ENCODE assay signal across 17 cellular contexts in the genomic region with DNA sequence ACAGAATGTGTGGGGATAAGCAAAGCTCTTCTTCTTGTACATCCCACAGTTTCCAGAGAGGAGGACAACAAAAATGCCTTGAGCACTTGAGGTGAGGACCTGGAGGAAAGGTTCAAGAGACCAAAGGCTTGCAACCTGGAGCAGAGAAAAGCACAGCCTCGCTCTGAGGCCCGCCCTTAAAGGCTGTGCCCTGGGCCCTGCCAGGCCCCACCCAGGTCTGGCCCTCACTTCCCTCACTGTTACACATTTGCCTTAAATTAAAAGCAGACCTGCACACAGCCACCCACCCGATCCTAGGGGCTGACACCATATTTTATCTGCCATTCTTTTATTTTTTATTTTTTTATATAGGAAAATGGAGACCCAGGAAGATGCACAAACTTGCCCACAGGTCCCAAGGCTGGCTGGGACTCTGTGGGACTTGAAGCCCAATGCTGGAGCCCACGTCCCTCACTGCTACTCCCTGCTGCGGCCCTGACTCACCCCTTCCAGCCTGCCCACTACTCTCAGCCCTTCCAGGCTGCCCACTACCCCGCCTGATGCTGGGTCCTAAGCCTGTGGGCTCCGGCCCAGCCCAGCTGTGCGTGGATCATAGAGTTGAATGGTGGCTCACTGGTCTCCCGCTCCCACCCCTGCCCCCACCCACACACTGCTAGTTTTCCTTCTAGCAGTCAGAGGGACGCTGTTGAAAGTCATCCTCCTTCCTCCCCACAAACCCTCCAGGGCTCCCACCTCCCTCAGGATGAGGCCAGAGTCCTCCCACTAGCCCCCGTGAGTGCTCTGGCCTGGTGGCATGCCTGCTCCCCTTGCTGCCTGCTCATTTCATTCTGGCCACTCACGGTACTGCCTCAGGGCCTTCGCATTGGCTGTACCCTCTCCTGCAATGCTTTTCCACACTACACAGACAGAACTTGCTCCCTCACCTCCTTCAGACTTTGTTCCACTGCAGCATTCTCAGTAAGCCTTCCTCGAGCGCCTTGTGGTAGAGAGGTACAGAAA.
DNase-seq lines count a peak whose midpoint lies in the region; ATAC-seq and TF ChIP-seq lines count a peak whose summit lies in the region.
"Had no signal": no experiment of that assay in that cellular context is flagged by ENCODE, and none has a peak within 500 bp of the region (broad histone marks: within the 10 kb centered on the region; RNA-seq: fewer than 3 reads in every experiment).

No MANE protein-coding gene starts in this region.

- peak; percentile 3 for TF ChIP-seq CTCF in DND-41 (IDR thresholded peaks at IDR 0.05; ENCODE audit: borderline replicate concordance, extremely low read depth, low read length, poor library complexity, severe bottlenecking)

- no peaks in the 10 kb centered on the region for H3K9me3 ChIP-seq in DND-41 (ENCODE audit: insufficient read depth, low read length, severe bottlenecking)

- no peaks in the 10 kb centered on the region for H3K79me2 ChIP-seq in DND-41 (ENCODE audit: insufficient read depth, low read length)

- intact Hi-C loops in left colon (cut with DNase I, micrococcal nuclease) (no loop called here), head of caudate nucleus (cut with DNase I) (no loop called here)

- no peak overlapping the region for H3K27ac Mint-ChIP-seq in stimulated activated naive B cell treated with anti-CD40 and anti-IgM and Interleukin-4, amounts not matched to agents 10 μg/mL and 1 μg/mL and 100 μg/mL, for 72 hours

- no peaks in the 10 kb centered on the region for H3K27me3 ChIP-seq in DND-41 (ENCODE audit: insufficient read depth, low read length, poor library complexity)

- peaks cover 37 to 65% of the 10 kb centered on the region in 2 donors for H3K4me1 Mint-ChIP-seq in stimulated activated naive B cell treated with anti-CD40 and anti-IgM and Interleukin-4, amounts not matched to agents 10 μg/mL and 1 μg/mL and 100 μg/mL, for 72 hours

- H3K4me1 ChIP-seq in DND-41 (ENCODE audit: insufficient read depth, low read length), result peaks cover 97% of the 10 kb centered on the region

- H2AFZ ChIP-seq in DND-41 (ENCODE audit: low read depth, low read length), result 0 out of 2 replicates have a peak overlapping the region, but pooled peaks have one; percentile 7

- peaks cover 0 to 2% of the 10 kb centered on the region in 2 donors for H3K36me3 Mint-ChIP-seq in stimulated activated naive B cell treated with anti-CD40 and anti-IgM and Interleukin-4, amounts not matched to agents 10 μg/mL and 1 μg/mL and 100 μg/mL, for 72 hours
- H3K36me3 Mint-ChIP-seq: CD4-positive, alpha-beta memory T cell had no signal

- H3K9ac ChIP-seq in DND-41 (ENCODE audit: low read depth, low read length), result peak overlapping the region; percentile 17

- H3K4me3 Mint-ChIP-seq in stimulated activated naive B cell treated with anti-CD40 and anti-IgM and Interleukin-4, amounts not matched to agents 10 μg/mL and 1 μg/mL and 100 μg/mL, for 72 hours, result no peak overlapping the region
- H3K4me3 Mint-ChIP-seq: CD4-positive, alpha-beta memory T cell; effector memory CD8-positive, alpha-beta T cell had no signal

- H3K27me3 Mint-ChIP-seq in stimulated activated naive B cell treated with anti-CD40 and anti-IgM and Interleukin-4, amounts not matched to agents 10 μg/mL and 1 μg/mL and 100 μg/mL, for 72 hours, result no peaks in the 10 kb centered on the region
- H3K27me3 Mint-ChIP-seq: CD4-positive, alpha-beta memory T cell; effector memory CD8-positive, alpha-beta T cell had no signal

- no peaks in the 10 kb centered on the region for H4K20me1 ChIP-seq in DND-41 (ENCODE audit: insufficient read depth, low read length)

- no peaks in the 10 kb centered on the region for H3K36me3 ChIP-seq in DND-41 (ENCODE audit: insufficient read depth, low read length)

- H3K4me2 ChIP-seq in DND-41 (ENCODE audit: insufficient read depth, low read length), result 0 out of 2 replicates have a peak overlapping the region, but pooled peaks have one; percentile 8

- H3K4me3 ChIP-seq in DND-41 (ENCODE audit: low read depth in 1 of 2, low read length in 2 of 2), result no peak overlapping the region

- peaks cover 7 to 9% of the 10 kb centered on the region in 2 donors for H3K9me3 Mint-ChIP-seq in stimulated activated naive B cell treated with anti-CD40 and anti-IgM and Interleukin-4, amounts not matched to agents 10 μg/mL and 1 μg/mL and 100 μg/mL, for 72 hours
- H3K9me3 Mint-ChIP-seq: CD4-positive, alpha-beta memory T cell; effector memory CD8-positive, alpha-beta T cell had no signal

- peak overlapping the region; percentile 88 for H3K27ac ChIP-seq in DND-41 (ENCODE audit: low read length)

- DNase-seq in DND-41 (peak; percentile 45), left colon (no peak), AML-193 (lab: John Stamatoyannopoulos, UW) (no peak), head of caudate nucleus (no peak), NCI-H446 treated with DMSO at 0.1 percent for 48 hours (lab: John Stamatoyannopoulos, UW) (no peak)
- no peak for DNase-seq in stimulated activated naive B cell treated with anti-CD40 and anti-IgM and Interleukin-4, amounts not matched to agents 10 μg/mL and 1 μg/mL and 100 μg/mL, for 72 hours
- no peak for DNase-seq in stimulated activated CD4-positive, alpha-beta T cell treated with anti-CD3 and anti-CD28 coated beads, Interleukin-2, amount 100 ng/mL, for 48 hours
- DNase-seq: activated CD4-positive, CD25-positive, alpha-beta regulatory T cell; activated naive CD4-positive, alpha-beta T cell treated with anti-CD3 and anti-CD28 coated beads, Interleukin-2, amount 50 U/mL, for 16 hours; CD4-positive, alpha-beta memory T cell; effector memory CD8-positive, alpha-beta T cell; glutamatergic neuron; Karpas-422; kidney; NCI-H510A treated with DMSO at 0.1 percent for 48 hours; T-helper 1 cell had no signal

- ATAC-seq in DND-41 (ENCODE audit: insufficient read depth, low read depth), result no peak
- peak; percentile 57 for ATAC-seq in SK-N-SH treated with all-trans-retinoic acid at 6 μM for 48 hours
- peak; percentile 62 for ATAC-seq in left colon
- ATAC-seq in stimulated activated naive B cell treated with anti-CD40 and anti-IgM and Interleukin-4, amounts not matched to agents 10 μg/mL and 1 μg/mL and 100 μg/mL, for 72 hours (replicated peaks), result peak; percentile 53 to 54
- ATAC-seq: effector memory CD8-positive, alpha-beta T cell had no signal

TF ChIP-seq in SK-N-SH treated with all-trans-retinoic acid at 6 μM for 48 hours, 23 proteins besides CTCF, POLR2A, EP300 and RAD21:
- TF ChIP-seq OSR1 (CRISPR knock-in tag; IDR thresholded peaks at IDR 0.05), result no peak
- no peak for TF ChIP-seq ZFP30 (CRISPR knock-in tag; IDR thresholded peaks at IDR 0.05)
- no peak for TF ChIP-seq GLIS3 (CRISPR knock-in tag; IDR thresholded peaks at IDR 0.05)
- no peak for TF ChIP-seq RARB (CRISPR knock-in tag; IDR thresholded peaks at IDR 0.05)
- TF ChIP-seq, protein P1, sequence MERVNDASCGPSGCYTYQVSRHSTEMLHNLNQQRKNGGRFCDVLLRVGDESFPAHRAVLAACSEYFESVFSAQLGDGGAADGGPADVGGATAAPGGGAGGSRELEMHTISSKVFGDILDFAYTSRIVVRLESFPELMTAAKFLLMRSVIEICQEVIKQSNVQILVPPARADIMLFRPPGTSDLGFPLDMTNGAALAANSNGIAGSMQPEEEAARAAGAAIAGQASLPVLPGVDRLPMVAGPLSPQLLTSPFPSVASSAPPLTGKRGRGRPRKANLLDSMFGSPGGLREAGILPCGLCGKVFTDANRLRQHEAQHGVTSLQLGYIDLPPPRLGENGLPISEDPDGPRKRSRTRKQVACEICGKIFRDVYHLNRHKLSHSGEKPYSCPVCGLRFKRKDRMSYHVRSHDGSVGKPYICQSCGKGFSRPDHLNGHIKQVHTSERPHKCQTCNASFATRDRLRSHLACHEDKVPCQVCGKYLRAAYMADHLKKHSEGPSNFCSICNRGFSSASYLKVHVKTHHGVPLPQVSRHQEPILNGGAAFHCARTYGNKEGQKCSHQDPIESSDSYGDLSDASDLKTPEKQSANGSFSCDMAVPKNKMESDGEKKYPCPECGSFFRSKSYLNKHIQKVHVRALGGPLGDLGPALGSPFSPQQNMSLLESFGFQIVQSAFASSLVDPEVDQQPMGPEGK (CRISPR knock-in tag; IDR thresholded peaks at IDR 0.05; ENCODE audit: borderline replicate concordance), result no peak
- TF ChIP-seq TOX (CRISPR knock-in tag; IDR thresholded peaks at IDR 0.05; ENCODE audit: borderline replicate concordance), result no peak
- no peak for TF ChIP-seq ZNF70 (CRISPR knock-in tag; IDR thresholded peaks at IDR 0.05)
- TF ChIP-seq ZC3H10 (CRISPR knock-in tag; IDR thresholded peaks at IDR 0.05), result no peak
- TF ChIP-seq ZNF8 (CRISPR knock-in tag; IDR thresholded peaks at IDR 0.05), result no peak
- no peak for TF ChIP-seq ZFP3 (CRISPR knock-in tag; IDR thresholded peaks at IDR 0.05)
- no peak for TF ChIP-seq ZNF565 (CRISPR knock-in tag; conservative IDR thresholded peaks at IDR 0.05; ENCODE audit: low read depth)
- TF ChIP-seq PPARA (CRISPR knock-in tag; IDR thresholded peaks at IDR 0.05; ENCODE audit: borderline replicate concordance), result no peak
- TF ChIP-seq, protein P2, sequence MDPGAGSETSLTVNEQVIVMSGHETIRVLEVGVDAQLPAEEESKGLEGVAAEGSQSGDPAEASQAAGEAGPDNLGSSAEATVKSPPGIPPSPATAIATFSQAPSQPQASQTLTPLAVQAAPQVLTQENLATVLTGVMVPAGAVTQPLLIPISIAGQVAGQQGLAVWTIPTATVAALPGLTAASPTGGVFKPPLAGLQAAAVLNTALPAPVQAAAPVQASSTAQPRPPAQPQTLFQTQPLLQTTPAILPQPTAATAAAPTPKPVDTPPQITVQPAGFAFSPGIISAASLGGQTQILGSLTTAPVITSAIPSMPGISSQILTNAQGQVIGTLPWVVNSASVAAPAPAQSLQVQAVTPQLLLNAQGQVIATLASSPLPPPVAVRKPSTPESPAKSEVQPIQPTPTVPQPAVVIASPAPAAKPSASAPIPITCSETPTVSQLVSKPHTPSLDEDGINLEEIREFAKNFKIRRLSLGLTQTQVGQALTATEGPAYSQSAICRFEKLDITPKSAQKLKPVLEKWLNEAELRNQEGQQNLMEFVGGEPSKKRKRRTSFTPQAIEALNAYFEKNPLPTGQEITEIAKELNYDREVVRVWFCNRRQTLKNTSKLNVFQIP (CRISPR knock-in tag; IDR thresholded peaks at IDR 0.05; ENCODE audit: borderline replicate concordance, low read depth), result no peak
- no peak for TF ChIP-seq ISL1 (CRISPR knock-in tag; IDR thresholded peaks at IDR 0.05)
- no peak for TF ChIP-seq BACH2 (CRISPR knock-in tag; IDR thresholded peaks at IDR 0.05; ENCODE audit: borderline replicate concordance)
